ENCODE assay signal across 8 cellular contexts in genomic region chr1:173476664-173477285, GRCh38. TPM values are rescaled to one million over a fixed set of nuclear protein-coding genes. Genes with fewer than 3 reads are reported as not detected.
DNase-seq lines count a peak whose midpoint lies in the region; ATAC-seq and TF ChIP-seq lines count a peak whose summit lies in the region.

No MANE protein-coding gene starts in this region.

- peak overlapping the region; percentile 88 for H3K27ac ChIP-seq in muscle layer of colon (ENCODE audit: low read depth, low read length)

- no peaks in the 10 kb centered on the region for H3K9me3 ChIP-seq in muscle layer of colon (ENCODE audit: low read length)

- DNase-seq in DMS53 (lab: John Stamatoyannopoulos, UW) (peak; percentile 98), OCI-M1 (lab: John Stamatoyannopoulos, UW) (peak; percentile 96), activated T-cell treated with anti-CD3 and anti-CD28 coated beads for 48 hours (ENCODE audit: low read depth) (peak; percentile 76)
- DNase-seq in stimulated activated CD8-positive, alpha-beta memory T cell treated with anti-CD3 and anti-CD28 coated beads, Interleukin-7, amount 100 ng/mL, for 4 hours (ENCODE audit: low read depth in 2 of 2), result peak; percentile 50 to 79

- no peak; the same call in 1 of the 2 replicates for TF ChIP-seq EP300 in Ishikawa (IDR thresholded peaks at IDR 0.05; ENCODE audit: borderline replicate concordance)

- H3K36me3 ChIP-seq in muscle layer of colon (ENCODE audit: insufficient read depth, low read length), result peaks cover 16% of the 10 kb centered on the region

- H3K9ac ChIP-seq in muscle layer of colon (ENCODE audit: low read length), result peak overlapping the region; percentile 60

- peaks cover 35% of the 10 kb centered on the region for H3K4me1 ChIP-seq in muscle layer of colon (ENCODE audit: insufficient read depth, low read length)

- peak overlapping the region; percentile 57 to 82 for H3K4me3 ChIP-seq in muscle layer of colon (ENCODE audit: low read depth in 1 of 2, low read length in 2 of 2)

- peak; percentile 7; the same call in 1 of the 2 replicates for TF ChIP-seq RAD21 in Ishikawa (IDR thresholded peaks at IDR 0.05; ENCODE audit: low read depth)

- ATAC-seq in GM21619 (IDR thresholded peaks at IDR 0.05; ENCODE audit: unreplicated experiment) (peak; percentile 94), esophagus mucosa (peak; percentile 95)

- no peaks in the 10 kb centered on the region for H3K27me3 ChIP-seq in muscle layer of colon (ENCODE audit: control insufficient read depth in 1 of 2, insufficient read depth in 2 of 2, low read length in 2 of 2)

TF ChIP-seq in Ishikawa, 13 proteins besides CTCF, POLR2A, EP300 and RAD21:
- TF ChIP-seq, protein P1, sequence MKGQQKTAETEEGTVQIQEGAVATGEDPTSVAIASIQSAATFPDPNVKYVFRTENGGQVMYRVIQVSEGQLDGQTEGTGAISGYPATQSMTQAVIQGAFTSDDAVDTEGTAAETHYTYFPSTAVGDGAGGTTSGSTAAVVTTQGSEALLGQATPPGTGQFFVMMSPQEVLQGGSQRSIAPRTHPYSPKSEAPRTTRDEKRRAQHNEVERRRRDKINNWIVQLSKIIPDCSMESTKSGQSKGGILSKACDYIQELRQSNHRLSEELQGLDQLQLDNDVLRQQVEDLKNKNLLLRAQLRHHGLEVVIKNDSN (IDR thresholded peaks at IDR 0.05), result peak; percentile 97
- TF ChIP-seq TCF12 (IDR thresholded peaks at IDR 0.05; ENCODE audit: low read depth), result peak; percentile 3; the same call in 1 of the 2 replicates
- TF ChIP-seq, protein P2, sequence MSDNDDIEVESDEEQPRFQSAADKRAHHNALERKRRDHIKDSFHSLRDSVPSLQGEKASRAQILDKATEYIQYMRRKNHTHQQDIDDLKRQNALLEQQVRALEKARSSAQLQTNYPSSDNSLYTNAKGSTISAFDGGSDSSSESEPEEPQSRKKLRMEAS (IDR thresholded peaks at IDR 0.05), result peak; percentile 58; the same call in 1 of the 2 replicates
- no peak for TF ChIP-seq FOXM1 (IDR thresholded peaks at IDR 0.05; ENCODE audit: borderline replicate concordance, low read depth)

RNA-seq across cellular contexts. Expression of gene PRDX6, which starts 0.4 kb away (rescaled TPM):
- total RNA-seq in esophagus mucosa, result 161 TPM

Comparison
In these comparisons a context has a peak if more than half of its experiments do, and no peak if none do; other contexts are left out.
1. Peak in every context shown above with its lines: DNase-seq, ATAC-seq, H3K4me3 ChIP-seq and H3K27ac ChIP-seq.